ENCODE assay signal across 1 cellular context in the genomic region with DNA sequence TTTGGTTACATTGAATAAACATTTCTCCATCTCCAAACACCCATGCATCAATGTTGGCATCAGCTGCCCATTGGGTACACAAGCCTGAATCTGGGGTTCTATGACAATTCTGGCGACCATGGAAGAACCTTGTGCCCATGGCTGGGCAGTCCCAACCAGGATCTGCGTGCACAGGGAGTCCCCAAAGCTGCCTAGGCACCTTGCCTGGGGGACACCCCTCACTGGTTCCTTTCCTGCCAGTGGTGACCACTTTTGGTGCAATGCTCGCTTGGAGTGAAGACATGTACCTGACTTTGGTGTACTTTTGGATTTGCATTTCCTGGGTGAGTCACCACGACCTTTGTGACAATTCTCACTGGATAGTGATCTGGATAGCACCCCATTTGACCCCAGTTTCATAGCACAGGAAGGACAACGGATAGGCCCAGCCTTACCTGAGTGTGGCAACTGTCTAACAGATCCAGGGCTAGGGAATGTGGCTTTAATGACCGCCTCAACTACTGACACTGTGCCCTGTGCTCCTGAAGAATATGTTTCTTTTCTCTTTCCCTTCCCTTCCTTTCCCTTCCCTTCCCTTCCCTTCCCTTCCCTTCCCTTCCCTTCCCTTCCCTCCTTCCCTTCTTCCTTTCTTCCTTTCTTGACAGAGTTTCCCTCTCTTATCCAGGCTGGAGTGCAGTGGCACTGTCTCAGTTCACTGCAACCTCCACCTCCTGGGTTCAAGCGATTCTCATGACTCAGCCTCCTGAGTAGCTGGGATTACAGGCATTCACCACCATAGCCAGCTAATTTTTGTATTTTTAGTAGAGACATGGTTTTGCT.
TF ChIP-seq lines count a peak whose summit lies in the region.

No MANE protein-coding gene starts in this region.

TF ChIP-seq in WTC11, 78 proteins besides CTCF, POLR2A, EP300 and RAD21:
- TF ChIP-seq ZNF423 (CRISPR knock-in tag; IDR thresholded peaks at IDR 0.05) (no peak), GABPB1 (CRISPR knock-in tag; IDR thresholded peaks at IDR 0.05) (0 out of 2 replicates have a peak, but pooled peaks have one; percentile 42), PRRX2 (CRISPR knock-in tag; IDR thresholded peaks at IDR 0.05) (no peak), ATF6 (CRISPR knock-in tag; IDR thresholded peaks at IDR 0.05) (no peak)
TF ChIP-seq in WTC11: peak in this region for 1.
